In the genomic region with DNA sequence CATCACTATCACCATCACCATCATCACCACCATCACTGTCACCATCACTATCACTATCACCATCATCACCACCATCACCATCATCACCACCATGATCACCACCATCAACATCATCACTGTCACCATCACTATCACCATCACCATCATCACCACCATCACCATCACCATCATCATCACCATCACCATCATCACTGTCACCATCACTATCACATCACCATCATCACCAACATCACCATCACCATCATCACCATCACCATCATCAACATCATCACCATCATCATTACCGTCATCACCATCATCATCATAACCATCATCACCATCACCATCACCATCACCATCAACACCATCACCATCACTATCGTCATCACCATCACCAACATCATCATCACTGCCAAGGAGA, we compare ENCODE assay signal across 1 cellular context.
TF ChIP-seq lines count a peak whose summit lies in the region.

No MANE protein-coding gene starts in this region.

TF ChIP-seq in HepG2, 621 proteins besides CTCF, POLR2A, EP300 and RAD21 (continued from another document):
- TF ChIP-seq, protein P1, sequence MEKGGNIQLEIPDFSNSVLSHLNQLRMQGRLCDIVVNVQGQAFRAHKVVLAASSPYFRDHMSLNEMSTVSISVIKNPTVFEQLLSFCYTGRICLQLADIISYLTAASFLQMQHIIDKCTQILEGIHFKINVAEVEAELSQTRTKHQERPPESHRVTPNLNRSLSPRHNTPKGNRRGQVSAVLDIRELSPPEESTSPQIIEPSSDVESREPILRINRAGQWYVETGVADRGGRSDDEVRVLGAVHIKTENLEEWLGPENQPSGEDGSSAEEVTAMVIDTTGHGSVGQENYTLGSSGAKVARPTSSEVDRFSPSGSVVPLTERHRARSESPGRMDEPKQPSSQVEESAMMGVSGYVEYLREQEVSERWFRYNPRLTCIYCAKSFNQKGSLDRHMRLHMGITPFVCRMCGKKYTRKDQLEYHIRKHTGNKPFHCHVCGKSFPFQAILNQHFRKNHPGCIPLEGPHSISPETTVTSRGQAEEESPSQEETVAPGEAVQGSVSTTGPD (CRISPR knock-in tag; IDR thresholded peaks at IDR 0.05): no peak
- no peak for TF ChIP-seq PAF1 (CRISPR knock-in tag; IDR thresholded peaks at IDR 0.05)
- peak; percentile 53; the same call in 1 of the 2 replicates for TF ChIP-seq FOXA1 (IDR thresholded peaks at IDR 0.05)
- TF ChIP-seq FOXA1 (CRISPR knock-in tag; IDR thresholded peaks at IDR 0.05): no peak
- TF ChIP-seq CEBPB (IDR thresholded peaks at IDR 0.05; ENCODE audit: borderline replicate concordance, low read depth, low read length): no peak
- TF ChIP-seq ATF2 (CRISPR knock-in tag; IDR thresholded peaks at IDR 0.05): no peak
- peak; percentile 40; the same call in 1 of the 2 replicates for TF ChIP-seq RAD51 (IDR thresholded peaks at IDR 0.05; ENCODE audit: borderline replicate concordance)
- no peak for TF ChIP-seq ZNF672 (CRISPR knock-in tag; IDR thresholded peaks at IDR 0.05)
- TF ChIP-seq MAZ (IDR thresholded peaks at IDR 0.05; ENCODE audit: borderline replicate concordance, low read depth, low read length): no peak
- no peak for TF ChIP-seq MAZ (CRISPR knock-in tag; IDR thresholded peaks at IDR 0.05; ENCODE audit: low read depth)
- TF ChIP-seq MEIS1 (CRISPR knock-in tag; IDR thresholded peaks at IDR 0.05; ENCODE audit: borderline replicate concordance): no peak
- TF ChIP-seq RFXANK (CRISPR knock-in tag; IDR thresholded peaks at IDR 0.05): no peak
- TF ChIP-seq SKI (IDR thresholded peaks at IDR 0.05; ENCODE audit: partially characterized antibody): no peak
- TF ChIP-seq ZNF460 (CRISPR knock-in tag; IDR thresholded peaks at IDR 0.05; ENCODE audit: borderline replicate concordance): no peak
- 0 out of 2 replicates have a peak, but pooled peaks have one; percentile 9 for TF ChIP-seq FOXK2 (IDR thresholded peaks at IDR 0.05)
